ENCODE assay signal across 13 cellular contexts in genomic region chrX:10612215-10612614, GRCh38. TPM values are rescaled to one million over a fixed set of nuclear protein-coding genes. Genes with fewer than 3 reads are reported as not detected.
A peak's percentile ranks its signal among the peaks of the same experiment; 100 is the strongest.
DNase-seq lines count a peak whose midpoint lies in the region; ATAC-seq, FAIRE-seq and TF ChIP-seq lines count a peak whose summit lies in the region.
"Had no signal": no experiment of that assay in that cellular context is flagged by ENCODE, and none has a peak within 500 bp of the region (broad histone marks: within the 10 kb centered on the region; RNA-seq: fewer than 3 reads in every experiment).

No MANE protein-coding gene starts in this region.

- H3K27ac Mint-ChIP-seq in mesothelial cell of epicardium, result peak overlapping the region; percentile 63
- no peak overlapping the region for H3K27ac Mint-ChIP-seq in glutamatergic neuron (ENCODE audit: unreplicated experiment)

- no peaks in the 10 kb centered on the region for H3K9me3 ChIP-seq in A549
- H3K9me3 ChIP-seq in effector memory CD4-positive, alpha-beta T cell (ENCODE audit: control insufficient read depth, low read length), result no peaks in the 10 kb centered on the region
- H3K9me3 ChIP-seq: ascending aorta had no signal

- no peak for TF ChIP-seq RAD21 in A549 (conservative IDR thresholded peaks at IDR 0.05 in 1 of 2, IDR thresholded peaks at IDR 0.05 in 1 of 2)

- TF ChIP-seq CTCF in A549 (IDR thresholded peaks at IDR 0.05) (no peak), epithelial cell of proximal tubule (conservative IDR thresholded peaks at IDR 0.05; ENCODE audit: low read depth, low read length) (no peak), mesothelial cell of epicardium (IDR thresholded peaks at IDR 0.05; ENCODE audit: unreplicated experiment) (no peak), glutamatergic neuron (IDR thresholded peaks at IDR 0.05; ENCODE audit: partially characterized antibody, unreplicated experiment) (no peak)

- CTCF ChIA-PET in A549 (lab: Yijun Ruan, JAX), result no interaction called here

- H3K36me3 Mint-ChIP-seq in mesothelial cell of epicardium, result no peaks in the 10 kb centered on the region
- no peaks in the 10 kb centered on the region for H3K36me3 Mint-ChIP-seq in glutamatergic neuron (ENCODE audit: unreplicated experiment)

- POLR2A ChIA-PET in A549 (lab: Yijun Ruan, JAX), result no interaction called here

- no peak for ATAC-seq in A549
- ATAC-seq: GM12878 had no signal

- no peak for TF ChIP-seq POLR2A in A549 (IDR thresholded peaks at IDR 0.05; ENCODE audit: low read length)

- peak overlapping the region; percentile 88 to 95 for H3K27ac ChIP-seq in A549
- no peak overlapping the region for H3K27ac ChIP-seq in effector memory CD4-positive, alpha-beta T cell (ENCODE audit: insufficient read depth, low read length, poor library complexity, severe bottlenecking)
- H3K27ac ChIP-seq: ascending aorta had no signal

- FAIRE-seq in A549 (lab: Jason Lieb, UNC), result no peak
- FAIRE-seq: GM12878 had no signal

- peaks cover 11% of the 10 kb centered on the region for H3K9me3 Mint-ChIP-seq in mesothelial cell of epicardium
- H3K9me3 Mint-ChIP-seq in glutamatergic neuron (ENCODE audit: unreplicated experiment), result peaks cover under 1% of the 10 kb centered on the region

- peaks cover 71% of the 10 kb centered on the region for H3K4me1 ChIP-seq in A549
- no peaks in the 10 kb centered on the region for H3K4me1 ChIP-seq in effector memory CD4-positive, alpha-beta T cell (ENCODE audit: control insufficient read depth, insufficient read depth, low read length, poor library complexity, severe bottlenecking)

- H3K4me1 Mint-ChIP-seq in mesothelial cell of epicardium (peaks cover 49% of the 10 kb centered on the region), glutamatergic neuron (ENCODE audit: low read depth, unreplicated experiment) (peaks cover 20% of the 10 kb centered on the region)

- H3K4me3 Mint-ChIP-seq in mesothelial cell of epicardium (no peak overlapping the region), glutamatergic neuron (ENCODE audit: unreplicated experiment) (no peak overlapping the region)

- peak overlapping the region; percentile 96 for H3K4me2 ChIP-seq in A549

- no peaks in the 10 kb centered on the region for H3K27me3 Mint-ChIP-seq in mesothelial cell of epicardium (ENCODE audit: low read depth)
- H3K27me3 Mint-ChIP-seq in glutamatergic neuron (ENCODE audit: unreplicated experiment), result no peaks in the 10 kb centered on the region

- no peak; a peak in 1 of 5 replicates for TF ChIP-seq EP300 in A549 (IDR thresholded peaks at IDR 0.05)

- no peak for DNase-seq in A549 (ENCODE audit: low read depth in 1 of 2, low spot score in 1 of 2)
- peak; percentile 87 for DNase-seq in M059J (ENCODE audit: low read depth)
- DNase-seq in epithelial cell of proximal tubule (ENCODE audit: low read depth), result no peak
- DNase-seq in mesothelial cell of epicardium (ENCODE audit: low spot score in 2 of 2, unreplicated experiment in 2 of 2), result no peak
- no peak for DNase-seq in glutamatergic neuron
- no peak for DNase-seq in effector memory CD4-positive, alpha-beta T cell
- no peak for DNase-seq in NCI-H748 treated with DMSO at 0.1 percent for 48 hours (lab: John Stamatoyannopoulos, UW)
- DNase-seq in NCI-H146 treated with DMSO at 0.1 percent for 48 hours (lab: John Stamatoyannopoulos, UW; ENCODE audit: unreplicated experiment), result no peak
- DNase-seq: activated CD4-positive, alpha-beta T cell treated with anti-CD3 and anti-CD28 coated beads for 1 hour; NCI-H2171 treated with DMSO at 0.1 percent for 48 hours; SW 1271 had no signal

- no peaks in the 10 kb centered on the region for H3K27me3 ChIP-seq in effector memory CD4-positive, alpha-beta T cell (replicated peaks; ENCODE audit: control insufficient read depth, insufficient read depth, low read length, poor library complexity, severe bottlenecking)
- H3K27me3 ChIP-seq: ascending aorta had no signal

- H3K4me3 ChIP-seq in A549, result peak overlapping the region; percentile 32; the same call in 2 of the 3 replicates
- H3K4me3 ChIP-seq in epithelial cell of proximal tubule (ENCODE audit: low read depth, low read length), result peak overlapping the region; percentile 4
- no peak overlapping the region for H3K4me3 ChIP-seq in effector memory CD4-positive, alpha-beta T cell (ENCODE audit: insufficient read depth, low read depth, low read length, poor library complexity, severe bottlenecking)
- H3K4me3 ChIP-seq: ascending aorta, GM12878 had no signal

- 0% methylated on average over 4 of the region's 4 CpGs for WGBS in A549 (ENCODE audit: missing lambda C conversion rate)

- no peaks in the 10 kb centered on the region for H3K36me3 ChIP-seq in effector memory CD4-positive, alpha-beta T cell (ENCODE audit: control insufficient read depth, insufficient read depth, low read length)
- H3K36me3 ChIP-seq: ascending aorta had no signal

TF ChIP-seq in A549, 52 proteins besides CTCF, POLR2A, EP300 and RAD21:
- TF ChIP-seq ESRRA (IDR thresholded peaks at IDR 0.05; ENCODE audit: borderline replicate concordance, low read length) (no peak), RNF2 (IDR thresholded peaks at IDR 0.05; ENCODE audit: borderline replicate concordance, low read depth) (no peak), FOXS1 (CRISPR knock-in tag; IDR thresholded peaks at IDR 0.05) (no peak), RCOR1 (IDR thresholded peaks at IDR 0.05; ENCODE audit: low read depth, low read length) (no peak), FOSL2 (IDR thresholded peaks at IDR 0.05) (peak; percentile 66), FOSL2 (CRISPR knock-in tag; IDR thresholded peaks at IDR 0.05) (peak; percentile 86), JUNB (IDR thresholded peaks at IDR 0.05) (peak; percentile 55; the same call in 1 of the 2 replicates), HEYL (CRISPR knock-in tag; IDR thresholded peaks at IDR 0.05) (no peak), GATA3 (IDR thresholded peaks at IDR 0.05; ENCODE audit: borderline replicate concordance) (0 out of 2 replicates have a peak, but pooled peaks have one; percentile 8), POLR2AphosphoS2 (conservative IDR thresholded peaks at IDR 0.05; ENCODE audit: low read length) (no peak)
- TF ChIP-seq, protein P1, sequence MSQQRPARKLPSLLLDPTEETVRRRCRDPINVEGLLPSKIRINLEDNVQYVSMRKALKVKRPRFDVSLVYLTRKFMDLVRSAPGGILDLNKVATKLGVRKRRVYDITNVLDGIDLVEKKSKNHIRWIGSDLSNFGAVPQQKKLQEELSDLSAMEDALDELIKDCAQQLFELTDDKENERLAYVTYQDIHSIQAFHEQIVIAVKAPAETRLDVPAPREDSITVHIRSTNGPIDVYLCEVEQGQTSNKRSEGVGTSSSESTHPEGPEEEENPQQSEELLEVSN (IDR thresholded peaks at IDR 0.05; ENCODE audit: borderline replicate concordance, low read depth), result no peak
- TF ChIP-seq, protein P2, sequence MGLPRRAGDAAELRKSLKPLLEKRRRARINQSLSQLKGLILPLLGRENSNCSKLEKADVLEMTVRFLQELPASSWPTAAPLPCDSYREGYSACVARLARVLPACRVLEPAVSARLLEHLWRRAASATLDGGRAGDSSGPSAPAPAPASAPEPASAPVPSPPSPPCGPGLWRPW (IDR thresholded peaks at IDR 0.05), result no peak

RNA-seq across cellular contexts. Expression of gene MID1, which starts 8.2 kb away (rescaled TPM):
- 106 and 113 TPM in 2 replicates for polyA plus RNA-seq in A549 (2011; rRNA removed)
- polyA plus RNA-seq in A549 (2012; cell fraction: cytosol; rRNA removed), result 54.5 and 56.8 TPM in 2 replicates
- polyA plus RNA-seq in A549 (2012; cell fraction: nucleus; rRNA removed), result 106 and 115 TPM in 2 replicates
- polyA plus RNA-seq in A549 (2017; fragmentation: RNase III; extraction: RNeasy Plus Mini Kit Qiagen cat#74134 plus additional on column Dnase treatment), result 58.3 to 59.8 TPM (median 59.5 TPM) in 3 replicates
- polyA minus RNA-seq in A549 (2011; rRNA and poly(A)+ RNA removed), result 178 and 200 TPM in 2 replicates
- total RNA-seq in M059J (2014; rRNA removed; shearing (Covaris generic)), result 30.9 and 44.1 TPM in 2 replicates
- 9.7 and 11.7 TPM in 2 replicates for total RNA-seq in epithelial cell of proximal tubule
- total RNA-seq in mesothelial cell of epicardium, result 48.3 to 52.5 TPM (median 48.8 TPM) in 3 replicates
- total RNA-seq in glutamatergic neuron (ENCODE audit: unreplicated experiment), result 9.2 TPM
